ENCODE assay signal across 9 cellular contexts in the genomic region with DNA sequence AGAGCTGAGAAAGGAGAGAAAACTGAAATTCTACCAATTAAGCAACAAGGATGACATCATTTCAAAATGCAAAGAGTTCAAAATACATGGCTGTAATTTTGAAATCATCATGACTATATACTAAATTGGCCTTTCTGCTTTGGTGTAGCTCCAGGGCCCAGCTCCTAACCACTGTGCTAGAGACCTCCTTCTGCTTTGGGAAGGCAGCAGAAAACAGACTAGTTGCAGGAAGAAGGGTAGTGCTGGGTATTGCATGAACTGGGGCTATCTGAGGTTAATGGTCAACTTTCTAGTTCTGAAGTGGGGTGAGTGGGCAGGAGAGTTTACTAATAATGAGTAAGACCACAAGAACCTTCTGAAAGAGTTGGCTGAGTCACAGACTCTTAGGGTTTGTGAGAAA.
A peak's percentile ranks its signal among the peaks of the same experiment; 100 is the strongest.
DNase-seq lines count a peak whose midpoint lies in the region; ATAC-seq lines count a peak whose summit lies in the region.
"Had no signal": no experiment of that assay in that cellular context is flagged by ENCODE, and none has a peak within 500 bp of the region (broad histone marks: within the 10 kb centered on the region; RNA-seq: fewer than 3 reads in every experiment).

No MANE protein-coding gene starts in this region.

- H3K9me3 ChIP-seq in adipocyte (ENCODE audit: control insufficient read depth, low read length), result no peaks in the 10 kb centered on the region

- no peak overlapping the region for H3K9ac ChIP-seq in adipocyte (ENCODE audit: low read length)

- no peaks in the 10 kb centered on the region for H3K27me3 ChIP-seq in adipocyte (replicated peaks; ENCODE audit: control insufficient read depth, insufficient read depth, low read length)

- H3K4me1 ChIP-seq in adipocyte (ENCODE audit: control insufficient read depth, insufficient read depth, low read length), result peaks cover 14% of the 10 kb centered on the region

- H3K4me3 ChIP-seq in adipocyte (ENCODE audit: low read length), result no peak overlapping the region

- no peaks in the 10 kb centered on the region for H3K36me3 ChIP-seq in adipocyte (ENCODE audit: control insufficient read depth, insufficient read depth, low read length, severe bottlenecking)

- peak; percentile 74 for DNase-seq in CD1c-positive myeloid dendritic cell (ENCODE audit: extremely low spot score)
- DNase-seq in adipocyte (ENCODE audit: low read depth), result peak; percentile 53
- DNase-seq in left lobe of liver (ENCODE audit: low spot score), result no peak
- no peak for DNase-seq in NCI-H524 treated with DMSO at 0.1 percent for 48 hours (lab: John Stamatoyannopoulos, UW)
- no peak for DNase-seq in T-helper 2 cell
- DNase-seq: CD4-positive, alpha-beta memory T cell had no signal

- ATAC-seq in GM19328 (IDR thresholded peaks at IDR 0.05; ENCODE audit: unreplicated experiment) (peak; percentile 70), HG03039 (IDR thresholded peaks at IDR 0.05; ENCODE audit: unreplicated experiment) (peak; percentile 99), left lobe of liver (no peak), HG03025 (IDR thresholded peaks at IDR 0.05; ENCODE audit: low FRiP score, unreplicated experiment) (no peak)

Comparison
In these comparisons a context has a peak if more than half of its experiments do, and no peak if none do; other contexts are left out.
1. DNase-seq: peak in CD1c-positive myeloid dendritic cell (single experiment) and adipocyte (single experiment); none in left lobe of liver (single experiment), NCI-H524 treated with DMSO at 0.1 percent for 48 hours (single experiment) and T-helper 2 cell (0 of 5).
2. ATAC-seq: peak in GM19328 (single experiment) and HG03039 (single experiment); none in left lobe of liver (single experiment) and HG03025 (single experiment).